In genomic region chr18:59149416-59149815, GRCh38 we compare ENCODE assay signal across 19 cellular contexts.
"Had no signal": no experiment of that assay in that cellular context is flagged by ENCODE, and none has a peak within 500 bp of the region (broad histone marks: within the 10 kb centered on the region; RNA-seq: fewer than 3 reads in every experiment).

No MANE protein-coding gene starts in this region.

- H3K4me3 Mint-ChIP-seq: natural killer cell; stimulated activated memory B cell treated with anti-CD40 and anti-IgM and Interleukin-4, amounts not matched to agents 10 μg/mL and 1 μg/mL and 100 μg/mL, for 72 hours had no signal

- FAIRE-seq: astrocyte, frontal cortex, keratinocyte, small intestine had no signal

- H3K9me3 Mint-ChIP-seq: natural killer cell; stimulated activated memory B cell treated with anti-CD40 and anti-IgM and Interleukin-4, amounts not matched to agents 10 μg/mL and 1 μg/mL and 100 μg/mL, for 72 hours had no signal

- H3K27me3 ChIP-seq: adrenal gland, breast epithelium, ovary, right lobe of liver had no signal

- H3K27me3 Mint-ChIP-seq: stimulated activated memory B cell treated with anti-CD40 and anti-IgM and Interleukin-4, amounts not matched to agents 10 μg/mL and 1 μg/mL and 100 μg/mL, for 72 hours had no signal

- DNase-seq: activated CD4-positive, alpha-beta T cell treated with anti-CD3 and anti-CD28 coated beads for 1 hour; activated effector memory CD4-positive, alpha-beta T cell treated with anti-CD3 and anti-CD28 coated beads, Interleukin-2, amount 50 U/mL, for 16 hours; activated naive CD4-positive, alpha-beta T cell treated with anti-CD3 and anti-CD28 coated beads, Interleukin-2, amount 50 U/mL, for 16 hours; adrenal gland; cerebellar nuclear complex; effector CD4-positive, alpha-beta T cell; lower lobe of right lung; natural killer cell; ovary; right lobe of liver; small intestine; stimulated activated CD4-positive, alpha-beta T cell treated with anti-CD3 and anti-CD28 coated beads, Interleukin-15, amount 100 ng/mL, for 24 hours; stimulated activated CD4-positive, alpha-beta T cell treated with anti-CD3 and anti-CD28 coated beads, Interleukin-2, amount 100 ng/mL, for 48 hours; WERI-Rb-1 had no signal

- ATAC-seq: lower lobe of right lung; natural killer cell; right lobe of liver; stimulated activated memory B cell treated with anti-CD40 and anti-IgM and Interleukin-4, amounts not matched to agents 10 μg/mL and 1 μg/mL and 100 μg/mL, for 72 hours had no signal

- H3K27ac ChIP-seq: adrenal gland, breast epithelium, lower lobe of right lung, ovary, right lobe of liver, WERI-Rb-1 had no signal

- H3K36me3 ChIP-seq: breast epithelium, ovary had no signal

- H3K9me3 ChIP-seq: adrenal gland, breast epithelium, lower lobe of right lung, ovary, right lobe of liver had no signal

- H3K4me3 ChIP-seq: adrenal gland, breast epithelium, lower lobe of right lung, ovary, right lobe of liver had no signal

- H3K4me1 ChIP-seq: adrenal gland, breast epithelium, lower lobe of right lung had no signal

- H3K27ac Mint-ChIP-seq: natural killer cell; stimulated activated memory B cell treated with anti-CD40 and anti-IgM and Interleukin-4, amounts not matched to agents 10 μg/mL and 1 μg/mL and 100 μg/mL, for 72 hours had no signal
